ENCODE assay signal across 8 cellular contexts in genomic region chr7:76359987-76360641, GRCh38. TPM values are rescaled to one million over a fixed set of nuclear protein-coding genes. Genes with fewer than 3 reads are reported as not detected.
DNase-seq lines count a peak whose midpoint lies in the region; ATAC-seq and TF ChIP-seq lines count a peak whose summit lies in the region.
"Not testable (repeated sequence)": the region's sequence is repeated elsewhere in the genome, so short reads cannot be mapped to it uniquely, and the experiment has no call there.

No MANE protein-coding gene starts in this region.

- peak overlapping the region; percentile 94 for H3K27ac Mint-ChIP-seq in CD8-positive, alpha-beta T cell
- peak overlapping the region; percentile 99 for H3K27ac Mint-ChIP-seq in T-helper 2 cell treated with Interferon-gamma antibody and Interleukin-4, amounts not matched to agents 5 μg/mL and 100 μg/mL, for 36 hours
- H3K27ac Mint-ChIP-seq in endothelial cell (ENCODE audit: unreplicated experiment) = peak overlapping the region; percentile 99

- not testable (repeated sequence) for TF ChIP-seq CTCF in CD8-positive, alpha-beta T cell (IDR thresholded peaks at IDR 0.05); adrenal gland (IDR thresholded peaks at IDR 0.05); endothelial cell (IDR thresholded peaks at IDR 0.05; ENCODE audit: unreplicated experiment)

- TF ChIP-seq POLR2A in adrenal gland (IDR thresholded peaks at IDR 0.05) = not testable (repeated sequence)

- H3K23ac ChIP-seq in neuronal stem cell (ENCODE audit: low read depth, low read length, poor library complexity) = not testable (repeated sequence)

- H3K4me1 Mint-ChIP-seq in CD8-positive, alpha-beta T cell (ENCODE audit: low read depth) = peaks cover 35% of the 10 kb centered on the region
- peaks cover 37% of the 10 kb centered on the region for H3K4me1 Mint-ChIP-seq in T-helper 2 cell treated with Interferon-gamma antibody and Interleukin-4, amounts not matched to agents 5 μg/mL and 100 μg/mL, for 36 hours (ENCODE audit: low read depth)
- peaks cover 40% of the 10 kb centered on the region for H3K4me1 Mint-ChIP-seq in endothelial cell (ENCODE audit: unreplicated experiment)

- not testable (repeated sequence) for H3K9me3 Mint-ChIP-seq in CD8-positive, alpha-beta T cell; T-helper 2 cell treated with Interferon-gamma antibody and Interleukin-4, amounts not matched to agents 5 μg/mL and 100 μg/mL, for 36 hours; endothelial cell (ENCODE audit: unreplicated experiment)

- H3K27ac ChIP-seq in CD8-positive, alpha-beta T cell (ENCODE audit: low read depth, low read length) = not testable (repeated sequence)
- H3K27ac ChIP-seq in adrenal gland (peak overlapping the region; percentile 91 to 100 (median 100)), layer of hippocampus (ENCODE audit: low read depth, low read length) (peak overlapping the region; percentile 100), neuronal stem cell (replicated peaks; ENCODE audit: low read length) (peak overlapping the region; percentile 60), temporal lobe (ENCODE audit: low read depth, low read length) (peak overlapping the region; percentile 97)

- H2BK5ac ChIP-seq in neuronal stem cell (ENCODE audit: low read length) = peak overlapping the region; percentile 97

- not testable (repeated sequence) for H3K4me2 ChIP-seq in neuronal stem cell (ENCODE audit: insufficient read depth, low read length, poor library complexity, severe bottlenecking)

- H3K9ac ChIP-seq in neuronal stem cell (ENCODE audit: low read depth, low read length, poor library complexity) = not testable (repeated sequence)

- H3K36me3 ChIP-seq in CD8-positive, alpha-beta T cell (ENCODE audit: insufficient read depth, low read length); adrenal gland (replicated peaks in 1 of 2): not testable (repeated sequence)
- peaks cover 2 to 24% of the 10 kb centered on the region in 2 donors for H3K36me3 ChIP-seq in neuronal stem cell (replicated peaks in 1 of 2; ENCODE audit: control insufficient read depth in 2 of 2, insufficient read depth in 2 of 2, low read length in 2 of 2)

- not testable (repeated sequence) for H4K8ac ChIP-seq in neuronal stem cell (ENCODE audit: low read depth, low read length)

- intact Hi-C loops in CD8-positive, alpha-beta T cell (cut with DNase I, micrococcal nuclease) = loop anchor here (1.0 to 5.0 kb wide), 8 partner anchors 33 to 311 kb away; partner anchors contain the start of gene MDH2 (in 1 of the 2)
- intact Hi-C loops in adrenal gland (cut with DNase I) = loop anchor here in 1 of 2 donors (2.0 kb wide), 1 partner anchor 41 kb away; no protein-coding TSS in a partner anchor

- H3K9me3 ChIP-seq in CD8-positive, alpha-beta T cell (ENCODE audit: low read length); adrenal gland (replicated peaks in 1 of 3); neuronal stem cell (replicated peaks in 1 of 2; ENCODE audit: control insufficient read depth in 2 of 2, insufficient read depth in 1 of 2, low read depth in 1 of 2, low read length in 2 of 2): not testable (repeated sequence)

- peak overlapping the region; percentile 16 for H2AK5ac ChIP-seq in neuronal stem cell (ENCODE audit: low read depth, low read length)

- not testable (repeated sequence) for H3K27me3 Mint-ChIP-seq in CD8-positive, alpha-beta T cell (ENCODE audit: low read depth); T-helper 2 cell treated with Interferon-gamma antibody and Interleukin-4, amounts not matched to agents 5 μg/mL and 100 μg/mL, for 36 hours (ENCODE audit: low read depth)
- peaks cover 14% of the 10 kb centered on the region for H3K27me3 Mint-ChIP-seq in endothelial cell (ENCODE audit: unreplicated experiment)

- not testable (repeated sequence) for H2BK12ac ChIP-seq in neuronal stem cell (ENCODE audit: low read length)

- peaks cover 28% of the 10 kb centered on the region for H3K4me1 ChIP-seq in CD8-positive, alpha-beta T cell (ENCODE audit: insufficient read depth, low read length)
- peaks cover 18 to 46% of the 10 kb centered on the region in 2 donors for H3K4me1 ChIP-seq in adrenal gland (replicated peaks in 1 of 2)
- peaks cover 14 to 18% of the 10 kb centered on the region in 2 donors for H3K4me1 ChIP-seq in neuronal stem cell (ENCODE audit: control insufficient read depth in 2 of 2, insufficient read depth in 1 of 2, low read depth in 1 of 2, low read length in 2 of 2)

- peak overlapping the region; percentile 14 for H2BK15ac ChIP-seq in neuronal stem cell (ENCODE audit: low read length)

- H3K79me1 ChIP-seq in neuronal stem cell (ENCODE audit: low read depth, low read length) = not testable (repeated sequence)

- POLR2A ChIA-PET in CD8-positive, alpha-beta T cell (lab: Charles Lee) = interaction anchor here (0.6 to 2.1 kb wide), 3 partner anchors 18 to 42 kb away, joined by 4 to 24 read pairs (median 5); no protein-coding TSS in a partner anchor

- DNase-seq in CD8-positive, alpha-beta T cell; T-helper 2 cell treated with Interferon-gamma antibody and Interleukin-4, amounts not matched to agents 5 μg/mL and 100 μg/mL, for 36 hours (ENCODE audit: low spot score); endothelial cell (ENCODE audit: low spot score); neuronal stem cell (ENCODE audit: low spot score): not testable (repeated sequence)
- peak; percentile 32 for DNase-seq in M059J (ENCODE audit: low read depth)
- DNase-seq in adrenal gland = peak in 1 of 7 donors; percentile 23

- peak overlapping the region; percentile 98 for H2AFZ ChIP-seq in neuronal stem cell (ENCODE audit: low read length)

- not testable (repeated sequence) for H3K14ac ChIP-seq in neuronal stem cell (ENCODE audit: low read length)

- H4K91ac ChIP-seq in neuronal stem cell (ENCODE audit: low read depth, low read length, poor library complexity) = not testable (repeated sequence)

- 71 to 78% (median 78%) methylated on average over 16 to 17 of the region's 17 CpGs for WGBS in adrenal gland, 4 donors
- no CpG with 5 or more reads among the region's 17 CpGs for WGBS in neuronal stem cell (ENCODE audit: extremely low coverage in 2 of 2, insufficient read length in 2 of 2, insufficient replicate concordance in 1 of 2), 2 donors

- H3K36me3 Mint-ChIP-seq in CD8-positive, alpha-beta T cell = peaks cover 18% of the 10 kb centered on the region
- H3K36me3 Mint-ChIP-seq in T-helper 2 cell treated with Interferon-gamma antibody and Interleukin-4, amounts not matched to agents 5 μg/mL and 100 μg/mL, for 36 hours (ENCODE audit: low read depth) = peaks cover 26% of the 10 kb centered on the region
- H3K36me3 Mint-ChIP-seq in endothelial cell (ENCODE audit: low read depth, unreplicated experiment) = peaks cover 28% of the 10 kb centered on the region

- not testable (repeated sequence) for H3K18ac ChIP-seq in neuronal stem cell (ENCODE audit: low read length)

- not testable (repeated sequence) for H3K27me3 ChIP-seq in CD8-positive, alpha-beta T cell (ENCODE audit: insufficient read depth, low read length); adrenal gland; layer of hippocampus (ENCODE audit: control insufficient read depth, insufficient read depth, low read length); neuronal stem cell (ENCODE audit: control insufficient read depth in 3 of 3, insufficient read depth in 3 of 3, low read depth in 1 of 3, low read length in 3 of 3)

- CTCF ChIA-PET in CD8-positive, alpha-beta T cell (lab: Charles Lee) = interaction anchor here (0.6 to 3.3 kb wide), 9 partner anchors 9 to 753 kb away, joined by 3 to 19 read pairs (median 3); no protein-coding TSS in a partner anchor

- peak overlapping the region; percentile 96 for H3K4me3 Mint-ChIP-seq in CD8-positive, alpha-beta T cell
- peak overlapping the region; percentile 93 for H3K4me3 Mint-ChIP-seq in T-helper 2 cell treated with Interferon-gamma antibody and Interleukin-4, amounts not matched to agents 5 μg/mL and 100 μg/mL, for 36 hours
- H3K4me3 Mint-ChIP-seq in endothelial cell (ENCODE audit: unreplicated experiment) = peak overlapping the region; percentile 92

- H2BK120ac ChIP-seq in neuronal stem cell (ENCODE audit: low read depth, low read length) = not testable (repeated sequence)

- not testable (repeated sequence) for H3K4me3 ChIP-seq in CD8-positive, alpha-beta T cell (ENCODE audit: low read depth, low read length); adrenal gland
- H3K4me3 ChIP-seq in neuronal stem cell (ENCODE audit: low read length in 2 of 2) = peak overlapping the region in 1 of 2 donors; percentile 72

- not testable (repeated sequence) for ATAC-seq in CD8-positive, alpha-beta T cell

- H3K4ac ChIP-seq in neuronal stem cell (ENCODE audit: low read length) = not testable (repeated sequence)

RNA-seq across cellular contexts. Expression of gene YWHAG, which starts 1.3 kb away (rescaled TPM):
- total RNA-seq in CD8-positive, alpha-beta T cell = 10 to 100 TPM; 17.7 to 19.3 TPM
- 131 and 133 TPM in 2 replicates for total RNA-seq in M059J (2014; rRNA removed; shearing (Covaris generic))
- total RNA-seq in adrenal gland = 100 to 1,000 TPM in 5 of 8 donors, 10 to 100 TPM in 3; 79.5 to 272 (median 130) TPM
- 100 to 1,000 TPM in 1 of 3 donors, 10 to 100 TPM in 2; 50.5 to 309 (median 68.6) TPM for polyA plus RNA-seq in adrenal gland
- 136 TPM for total RNA-seq in endothelial cell (ENCODE audit: unreplicated experiment)
- 115 TPM for polyA plus RNA-seq in neuronal stem cell (2013, experiment 1 of 2)
- 115 TPM for polyA plus RNA-seq in neuronal stem cell (2013, experiment 2 of 2)
- total RNA-seq in temporal lobe = 344 TPM

RNA-seq across cellular contexts. Expression of gene SSC4D, which starts 49.4 kb away (rescaled TPM):
- not detected for total RNA-seq in CD8-positive, alpha-beta T cell
- 0.39 and 0.44 TPM in 2 replicates for total RNA-seq in M059J (2014; rRNA removed; shearing (Covaris generic))
- total RNA-seq in adrenal gland (1 to 10 TPM in 7 of 8 donors, under 1 TPM in 1; 0.60 to 4.5 (median 1.9) TPM), endothelial cell (ENCODE audit: unreplicated experiment) (15.6 TPM), temporal lobe (1.2 TPM)
- polyA plus RNA-seq in adrenal gland = 1 to 10 TPM in 2 of 3 donors, under 1 TPM in 1; 0.93 to 8.3 (median 3.9) TPM
- polyA plus RNA-seq in neuronal stem cell (2013, experiment 1 of 2) = 4.3 TPM
- polyA plus RNA-seq in neuronal stem cell (2013, experiment 2 of 2) = 4.1 TPM

RNA-seq across cellular contexts. Expression of gene HSPB1, which starts 57.6 kb away (rescaled TPM):
- total RNA-seq in CD8-positive, alpha-beta T cell = 10 to 100 TPM; 26.1 to 33.2 TPM
- total RNA-seq in M059J (2014; rRNA removed; shearing (Covaris generic)) = 204 and 265 TPM in 2 replicates
- total RNA-seq in adrenal gland (1,000 to 10,000 TPM in 1 of 8 donors, 100 to 1,000 TPM in 7; 184 to 1,192 (median 768) TPM), endothelial cell (ENCODE audit: unreplicated experiment) (581 TPM), temporal lobe (5.2 TPM)
- polyA plus RNA-seq in adrenal gland = 1,000 to 10,000 TPM in 2 of 3 donors, 10 to 100 TPM in 1; 83.3 to 2,276 (median 1,235) TPM
- polyA plus RNA-seq in neuronal stem cell (2013, experiment 1 of 2) = 217 TPM
- 205 TPM for polyA plus RNA-seq in neuronal stem cell (2013, experiment 2 of 2)
